In genomic region chr7:140342732-140343514, GRCh38 we compare ENCODE assay signal across 8 cellular contexts. TPM values are rescaled to one million over a fixed set of nuclear protein-coding genes. Genes with fewer than 3 reads are reported as not detected.
DNase-seq lines count a peak whose midpoint lies in the region; ATAC-seq, FAIRE-seq and TF ChIP-seq lines count a peak whose summit lies in the region.

No MANE protein-coding gene starts in this region.

- H3K9me3 ChIP-seq in A673 (ENCODE audit: low read depth, low read length, poor library complexity, severe bottlenecking) (no peaks in the 10 kb centered on the region), OCI-LY7 (ENCODE audit: low read length) (no peaks in the 10 kb centered on the region), endothelial cell of umbilical vein (replicated peaks; ENCODE audit: control insufficient read depth, insufficient read depth, low read length) (no peaks in the 10 kb centered on the region)
- H3K9me3 ChIP-seq in effector memory CD4-positive, alpha-beta T cell (ENCODE audit: control insufficient read depth, low read length), result no peaks in the 10 kb centered on the region

- CTCF ChIA-PET in A673 (lab: Charles Lee) (no interaction called here), OCI-LY7 (lab: Charles Lee; ENCODE audit: unreplicated experiment) (no interaction called here), endothelial cell of umbilical vein (lab: Charles Lee) (interaction anchor here (0.6 to 1.1 kb wide), 6 partner anchors 11 to 697 kb away, joined by 3 to 5 read pairs (median 3); no protein-coding TSS in a partner anchor)

- TF ChIP-seq POLR2A in GM12892 (IDR thresholded peaks at IDR 0.05; ENCODE audit: low read depth, low read length) (no peak), endothelial cell of umbilical vein (IDR thresholded peaks at IDR 0.05; ENCODE audit: low read depth, low read length) (no peak)

- TF ChIP-seq CTCF in A673 (conservative IDR thresholded peaks at IDR 0.05; ENCODE audit: low read depth, low read length), result peak; percentile 52
- TF ChIP-seq CTCF in OCI-LY7 (conservative IDR thresholded peaks at IDR 0.05; ENCODE audit: low read length), result peak; percentile 76
- peak; percentile 40 to 60 for TF ChIP-seq CTCF in endothelial cell of umbilical vein (IDR thresholded peaks at IDR 0.05; ENCODE audit: extremely low read depth in 1 of 2, insufficient read depth in 1 of 2, low read depth in 1 of 2, low read length in 2 of 2)
- TF ChIP-seq CTCF in nephron progenitor cell (IDR thresholded peaks at IDR 0.05), result peak; percentile 48

- POLR2A ChIA-PET in A673 (lab: Charles Lee; ENCODE audit: low non-redundant PET), result no interaction called here
- POLR2A ChIA-PET in OCI-LY7 (lab: Charles Lee), result interaction anchor here (0.6 kb wide), 2 partner anchors 11 to 1264 kb away, joined by 3 to 6 read pairs; no protein-coding TSS in a partner anchor
- POLR2A ChIA-PET in endothelial cell of umbilical vein (lab: Charles Lee), result no interaction called here

- FAIRE-seq in GM12892 (lab: Jason Lieb, UNC), result peak; percentile 57
- peak; percentile 86 for FAIRE-seq in endothelial cell of umbilical vein (lab: Jason Lieb, UNC)

- H3K4me1 Mint-ChIP-seq in nephron progenitor cell, result peaks cover 14% of the 10 kb centered on the region

- H3K4me1 ChIP-seq in A673 (ENCODE audit: insufficient read depth, low read length, poor library complexity, severe bottlenecking) (no peaks in the 10 kb centered on the region), OCI-LY7 (ENCODE audit: insufficient read depth, low read length, poor library complexity, severe bottlenecking) (peaks cover 4% of the 10 kb centered on the region), endothelial cell of umbilical vein (ENCODE audit: control insufficient read depth, extremely low read depth, insufficient read depth, low read length) (peaks cover 6% of the 10 kb centered on the region)
- no peaks in the 10 kb centered on the region for H3K4me1 ChIP-seq in effector memory CD4-positive, alpha-beta T cell (ENCODE audit: control insufficient read depth, insufficient read depth, low read length, poor library complexity, severe bottlenecking)

- BruUV-seq in A673 (replicated peaks; lab: Mats Ljungman, UMichigan) (no TSS peak), OCI-LY7 (replicated peaks; lab: Mats Ljungman, UMichigan) (no TSS peak), endothelial cell of umbilical vein (replicated peaks; lab: Mats Ljungman, UMichigan) (no TSS peak)

- H3K9ac ChIP-seq in endothelial cell of umbilical vein (replicated peaks; ENCODE audit: extremely low read depth, insufficient read depth, low read length), result no peak overlapping the region

- H3K4me3 ChIP-seq in A673 (ENCODE audit: low read depth, low read length, poor library complexity, severe bottlenecking) (no peak overlapping the region), OCI-LY7 (ENCODE audit: low read depth, low read length, poor library complexity, severe bottlenecking) (no peak overlapping the region), endothelial cell of umbilical vein (replicated peaks in 1 of 3; ENCODE audit: insufficient read depth in 1 of 3, low read depth in 1 of 3, low read length in 3 of 3) (no peak overlapping the region)
- no peak overlapping the region for H3K4me3 ChIP-seq in effector memory CD4-positive, alpha-beta T cell (ENCODE audit: insufficient read depth, low read depth, low read length, poor library complexity, severe bottlenecking)

- H3K27me3 ChIP-seq in A673 (replicated peaks; ENCODE audit: insufficient read depth, low read depth, low read length, poor library complexity) (no peaks in the 10 kb centered on the region), endothelial cell of umbilical vein (ENCODE audit: control insufficient read depth in 2 of 2, insufficient read depth in 2 of 2, low read length in 2 of 2) (no peaks in the 10 kb centered on the region)
- no peaks in the 10 kb centered on the region for H3K27me3 ChIP-seq in effector memory CD4-positive, alpha-beta T cell (replicated peaks; ENCODE audit: control insufficient read depth, insufficient read depth, low read length, poor library complexity, severe bottlenecking)

- H2AFZ ChIP-seq in OCI-LY7 (ENCODE audit: low read length) (no peak overlapping the region), endothelial cell of umbilical vein (ENCODE audit: low read depth, low read length) (no peak overlapping the region)

- no peak for ATAC-seq in GM21423 (IDR thresholded peaks at IDR 0.05; ENCODE audit: unreplicated experiment)

- peaks cover 61% of the 10 kb centered on the region for H3K36me3 Mint-ChIP-seq in nephron progenitor cell (ENCODE audit: low read depth)

- peaks cover 3% of the 10 kb centered on the region for H3K36me3 ChIP-seq in A673 (ENCODE audit: insufficient read depth, low read length, poor library complexity, severe bottlenecking)
- H3K36me3 ChIP-seq in OCI-LY7 (ENCODE audit: insufficient read depth, low read length), result no peaks in the 10 kb centered on the region
- H3K36me3 ChIP-seq in endothelial cell of umbilical vein (ENCODE audit: control insufficient read depth in 2 of 2, extremely low read depth in 1 of 2, insufficient read depth in 2 of 2, low read length in 2 of 2), result peaks cover 7 to 10% of the 10 kb centered on the region in 2 experiments
- peaks cover 33% of the 10 kb centered on the region for H3K36me3 ChIP-seq in effector memory CD4-positive, alpha-beta T cell (ENCODE audit: control insufficient read depth, insufficient read depth, low read length)

- intact Hi-C loops in A673 (cut with micrococcal nuclease; ENCODE audit: unreplicated experiment), result no loop called here
- intact Hi-C loops in OCI-LY7 (cut with micrococcal nuclease; ENCODE audit: unreplicated experiment), result loop anchor here (5.0 kb wide), 1 partner anchor 166 kb away; the partner anchor contains the start of gene KDM7A
- intact Hi-C loops in endothelial cell of umbilical vein (cut with micrococcal nuclease), result loop anchor here (1.0 to 10.0 kb wide), 4 partner anchors 168 to 672 kb away; partner anchors contain the start of gene MRPS33

- H3K4me2 ChIP-seq in OCI-LY7 (ENCODE audit: low read length), result no peak overlapping the region
- H3K4me2 ChIP-seq in endothelial cell of umbilical vein (ENCODE audit: insufficient read depth, low read length), result no peak overlapping the region

- DNase-seq in A673 (ENCODE audit: low spot score), result peak; percentile 30
- DNase-seq in GM12892 (ENCODE audit: insufficient read length), result no peak
- peak; percentile 63 for DNase-seq in OCI-LY7 (ENCODE audit: low spot score)
- peak; percentile 31 for DNase-seq in endothelial cell of umbilical vein (ENCODE audit: low read depth, low spot score)
- peak; percentile 42 for DNase-seq in nephron progenitor cell
- DNase-seq in effector memory CD4-positive, alpha-beta T cell, result no peak
- DNase-seq in stimulated activated naive CD4-positive, alpha-beta T cell treated with Interleukin-2 at 50 U/mL for 16 hours (lab: John Stamatoyannopoulos, UW), result no peak

- H3K9me3 Mint-ChIP-seq in nephron progenitor cell, result peaks cover 7% of the 10 kb centered on the region

- peaks cover 1% of the 10 kb centered on the region for H3K27me3 Mint-ChIP-seq in nephron progenitor cell (ENCODE audit: low read depth, poor library complexity)

- H3K4me3 Mint-ChIP-seq in nephron progenitor cell, result no peak overlapping the region

- H3K27ac ChIP-seq in A673 (ENCODE audit: low read depth, low read length, poor library complexity, severe bottlenecking), result no peak overlapping the region
- no peak overlapping the region for H3K27ac ChIP-seq in OCI-LY7 (ENCODE audit: low read depth, low read length, poor library complexity, severe bottlenecking)
- H3K27ac ChIP-seq in endothelial cell of umbilical vein (ENCODE audit: insufficient read depth, low read depth, low read length), result no peak overlapping the region
- no peak overlapping the region for H3K27ac ChIP-seq in effector memory CD4-positive, alpha-beta T cell (ENCODE audit: insufficient read depth, low read length, poor library complexity, severe bottlenecking)

- dilution Hi-C loops in endothelial cell of umbilical vein (cut with MboI; ENCODE audit: extremely low pct_ligation_motif_present, low sequenced_read_pairs), result no loop called here

- no peaks in the 10 kb centered on the region for H4K20me1 ChIP-seq in OCI-LY7 (ENCODE audit: insufficient read depth, low read length)
- no peaks in the 10 kb centered on the region for H4K20me1 ChIP-seq in endothelial cell of umbilical vein (replicated peaks; ENCODE audit: control insufficient read depth, extremely low read depth, insufficient read depth, low read length)

- no peak overlapping the region for H3K27ac Mint-ChIP-seq in nephron progenitor cell

- H3K79me2 ChIP-seq in OCI-LY7 (ENCODE audit: insufficient read depth, low read depth, low read length) (no peaks in the 10 kb centered on the region), endothelial cell of umbilical vein (ENCODE audit: control insufficient read depth, insufficient read depth, low read length) (no peaks in the 10 kb centered on the region)

- no peaks in the 10 kb centered on the region for H3K9me2 ChIP-seq in OCI-LY7 (ENCODE audit: insufficient read depth, low read length)

- no peaks in the 10 kb centered on the region for H3K9me1 ChIP-seq in endothelial cell of umbilical vein (replicated peaks; ENCODE audit: control insufficient read depth, extremely low read depth, insufficient read depth, low read length)

TF ChIP-seq in endothelial cell of umbilical vein, 7 proteins besides CTCF, POLR2A, EP300 and RAD21 (continues in another document):
- TF ChIP-seq POLR2AphosphoS5 (IDR thresholded peaks at IDR 0.05; ENCODE audit: insufficient read depth, low read depth, low read length) (no peak), GATA2 (IDR thresholded peaks at IDR 0.05; ENCODE audit: insufficient read depth, insufficient read length, low read depth, low read length) (no peak), JUN (IDR thresholded peaks at IDR 0.05; ENCODE audit: borderline replicate concordance, insufficient read depth, insufficient read length, low read depth) (no peak), MYC (IDR thresholded peaks at IDR 0.05; ENCODE audit: low read depth, low read length) (no peak), EZH2 (IDR thresholded peaks at IDR 0.05; ENCODE audit: borderline replicate concordance, low read depth, low read length, severe bottlenecking) (no peak), FOS (IDR thresholded peaks at IDR 0.05; ENCODE audit: borderline replicate concordance, insufficient read depth, low read length) (no peak)

RNA-seq across cellular contexts. Expression of gene SLC37A3, which starts 55.4 kb away (rescaled TPM):
- total RNA-seq in A673 (2021) (34.4 and 34.7 TPM in 2 replicates), OCI-LY7 (2022) (9.8 and 10.0 TPM in 2 replicates), endothelial cell of umbilical vein (32.7 and 35.3 TPM in 2 replicates)
- 7.5 TPM for polyA plus RNA-seq in GM12892 (2012; ENCODE audit: missing spikeins)
- 6.6 and 8.0 TPM in 2 replicates for total RNA-seq in OCI-LY7 (2014; rRNA removed; shearing (Covaris generic))
- 47.0 and 59.7 TPM in 2 replicates for polyA plus RNA-seq in endothelial cell of umbilical vein
- 30.4 and 34.8 TPM in 2 replicates for polyA plus RNA-seq in endothelial cell of umbilical vein (2011; cell fraction: cytosol; rRNA removed)
- polyA plus RNA-seq in endothelial cell of umbilical vein (2011; cell fraction: nucleus; rRNA removed), result 112 and 119 TPM in 2 replicates
- polyA plus RNA-seq in endothelial cell of umbilical vein (2012), result 24.8 and 31.4 TPM in 2 replicates
- 107 and 132 TPM in 2 replicates for polyA minus RNA-seq in endothelial cell of umbilical vein
- polyA minus RNA-seq in endothelial cell of umbilical vein (2011; cell fraction: cytosol; rRNA and poly(A)+ RNA removed), result 6.9 TPM
- polyA minus RNA-seq in endothelial cell of umbilical vein (2011; cell fraction: nucleus; rRNA and poly(A)+ RNA removed), result 55.9 and 68.8 TPM in 2 replicates

Comparison
In these comparisons a context has a peak if more than half of its experiments do, and no peak if none do; other contexts are left out.
1. DNase-seq: peak in A673 (single experiment), OCI-LY7 (single experiment), endothelial cell of umbilical vein (single experiment) and nephron progenitor cell (single experiment); none in GM12892 (single experiment), effector memory CD4-positive, alpha-beta T cell (0 of 3) and stimulated activated naive CD4-positive, alpha-beta T cell treated with Interleukin-2 at 50 U/mL for 16 hours (single experiment).
2. Peak in every context shown above with its lines, with median percentiles within 50 percentile points of each other: CTCF ChIP-seq.